12 cellular contexts compared by ENCODE assay signal in genomic region chr3:105793040-105793439, GRCh38.
DNase-seq lines count a peak whose midpoint lies in the region; ATAC-seq and TF ChIP-seq lines count a peak whose summit lies in the region.
"Had no signal": no experiment of that assay in that cellular context is flagged by ENCODE, and none has a peak within 500 bp of the region (broad histone marks: within the 10 kb centered on the region; RNA-seq: fewer than 3 reads in every experiment).

No MANE protein-coding gene starts in this region.

- H3K9me3 Mint-ChIP-seq in stimulated activated naive CD8-positive, alpha-beta T cell treated with anti-CD3 and anti-CD28 coated beads, Interleukin-15, Interleukin-2, amounts not matched to agents 100 ng/mL and 50 ng/mL, for 24 hours = no peaks in the 10 kb centered on the region
- no peaks in the 10 kb centered on the region for H3K9me3 Mint-ChIP-seq in natural killer cell treated with Interleukin-12 subunit alpha and Interleukin-12 subunit beta and Interleukin-15 and Interleukin-18, amount 100 ng/mL, for 72 hours

- H3K36me3 Mint-ChIP-seq in stimulated activated naive CD8-positive, alpha-beta T cell treated with anti-CD3 and anti-CD28 coated beads, Interleukin-15, Interleukin-2, amounts not matched to agents 100 ng/mL and 50 ng/mL, for 24 hours (ENCODE audit: low read depth) = peaks cover 77% of the 10 kb centered on the region
- H3K36me3 Mint-ChIP-seq in natural killer cell treated with Interleukin-12 subunit alpha and Interleukin-12 subunit beta and Interleukin-15 and Interleukin-18, amount 100 ng/mL, for 72 hours = peaks cover 11% of the 10 kb centered on the region

- H3K4me3 ChIP-seq in choroid plexus epithelial cell (ENCODE audit: low read depth, low read length) = no peak overlapping the region
- H3K4me3 ChIP-seq: BLaER1 had no signal

- ATAC-seq in stimulated activated naive CD8-positive, alpha-beta T cell treated with anti-CD3 and anti-CD28 coated beads, Interleukin-15, Interleukin-2, amounts not matched to agents 100 U/mL and 50 U/mL, for 24 hours = no peak
- ATAC-seq in natural killer cell treated with Interleukin-12 subunit alpha and Interleukin-12 subunit beta and Interleukin-15 and Interleukin-18, amount 100 ng/mL, for 72 hours = no peak
- ATAC-seq in HG03135 (IDR thresholded peaks at IDR 0.05; ENCODE audit: unreplicated experiment) (no peak), HG03175 (IDR thresholded peaks at IDR 0.05; ENCODE audit: unreplicated experiment) (no peak)
- ATAC-seq: HCT116 had no signal

- no peak for DNase-seq in stimulated activated naive CD8-positive, alpha-beta T cell treated with anti-CD3 and anti-CD28 coated beads, Interleukin-15, Interleukin-2, amounts not matched to agents 100 U/mL and 50 U/mL, for 24 hours
- peak; percentile 59 for DNase-seq in choroid plexus epithelial cell (ENCODE audit: low read depth)
- no peak for DNase-seq in natural killer cell treated with Interleukin-12 subunit alpha and Interleukin-12 subunit beta and Interleukin-15 and Interleukin-18, amount 100 ng/mL, for 72 hours (ENCODE audit: low spot score)
- DNase-seq in activated effector memory CD4-positive, alpha-beta T cell treated with Interleukin-2 at 50 U/mL for 16 hours = no peak
- no peak for DNase-seq in RWPE1 (ENCODE audit: low spot score)
- DNase-seq: activated CD4-positive, alpha-beta T cell treated with anti-CD3 and anti-CD28 coated beads, Interleukin-2, amount 50 U/mL, for 48 hours; NCI-H524 had no signal

- CTCF ChIA-PET in RWPE1 (lab: Yijun Ruan, JAX) = no interaction called here

- H3K27ac ChIP-seq in RWPE1 = no peak overlapping the region
- H3K27ac ChIP-seq: BLaER1 had no signal

- H3K4me3 Mint-ChIP-seq in stimulated activated naive CD8-positive, alpha-beta T cell treated with anti-CD3 and anti-CD28 coated beads, Interleukin-15, Interleukin-2, amounts not matched to agents 100 ng/mL and 50 ng/mL, for 24 hours = no peak overlapping the region
- H3K4me3 Mint-ChIP-seq in natural killer cell treated with Interleukin-12 subunit alpha and Interleukin-12 subunit beta and Interleukin-15 and Interleukin-18, amount 100 ng/mL, for 72 hours = peak overlapping the region; percentile 46

- TF ChIP-seq CTCF in choroid plexus epithelial cell (conservative IDR thresholded peaks at IDR 0.05; ENCODE audit: low read depth, low read length) (no peak), RWPE1 (conservative IDR thresholded peaks at IDR 0.05; ENCODE audit: low read depth) (no peak)

- peak overlapping the region; percentile 72 for H3K27ac Mint-ChIP-seq in stimulated activated naive CD8-positive, alpha-beta T cell treated with anti-CD3 and anti-CD28 coated beads, Interleukin-15, Interleukin-2, amounts not matched to agents 100 ng/mL and 50 ng/mL, for 24 hours
- H3K27ac Mint-ChIP-seq in natural killer cell treated with Interleukin-12 subunit alpha and Interleukin-12 subunit beta and Interleukin-15 and Interleukin-18, amount 100 ng/mL, for 72 hours = peak overlapping the region; percentile 50 to 58

- H3K4me1 Mint-ChIP-seq in stimulated activated naive CD8-positive, alpha-beta T cell treated with anti-CD3 and anti-CD28 coated beads, Interleukin-15, Interleukin-2, amounts not matched to agents 100 ng/mL and 50 ng/mL, for 24 hours (ENCODE audit: low read depth) = peaks cover 81% of the 10 kb centered on the region
- H3K4me1 Mint-ChIP-seq in natural killer cell treated with Interleukin-12 subunit alpha and Interleukin-12 subunit beta and Interleukin-15 and Interleukin-18, amount 100 ng/mL, for 72 hours (ENCODE audit: low read depth in 2 of 2) = peaks cover 40 to 53% of the 10 kb centered on the region in 2 donors

- POLR2A ChIA-PET in RWPE1 (lab: Yijun Ruan, JAX; ENCODE audit: low non-redundant PET) = no interaction called here

- no peaks in the 10 kb centered on the region for H3K27me3 Mint-ChIP-seq in stimulated activated naive CD8-positive, alpha-beta T cell treated with anti-CD3 and anti-CD28 coated beads, Interleukin-15, Interleukin-2, amounts not matched to agents 100 ng/mL and 50 ng/mL, for 24 hours
- no peaks in the 10 kb centered on the region for H3K27me3 Mint-ChIP-seq in natural killer cell treated with Interleukin-12 subunit alpha and Interleukin-12 subunit beta and Interleukin-15 and Interleukin-18, amount 100 ng/mL, for 72 hours
